In genomic region chr12:56337753-56338221, GRCh38 we compare ENCODE assay signal across 1 cellular context.
TF ChIP-seq lines count a peak whose summit lies in the region.

No MANE protein-coding gene starts in this region.

TF ChIP-seq in HepG2, 621 proteins besides CTCF, POLR2A, EP300 and RAD21:
- TF ChIP-seq CREB1 (IDR thresholded peaks at IDR 0.05): peak; percentile 90
- TF ChIP-seq CREB1 (CRISPR knock-in tag; IDR thresholded peaks at IDR 0.05): no peak
- no peak for TF ChIP-seq SMAD3 (CRISPR knock-in tag; IDR thresholded peaks at IDR 0.05)
- no peak for TF ChIP-seq ZNF407 (CRISPR knock-in tag; IDR thresholded peaks at IDR 0.05; ENCODE audit: not compliant biosample characterization)
- TF ChIP-seq, protein P1, sequence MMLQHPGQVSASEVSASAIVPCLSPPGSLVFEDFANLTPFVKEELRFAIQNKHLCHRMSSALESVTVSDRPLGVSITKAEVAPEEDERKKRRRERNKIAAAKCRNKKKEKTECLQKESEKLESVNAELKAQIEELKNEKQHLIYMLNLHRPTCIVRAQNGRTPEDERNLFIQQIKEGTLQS (CRISPR knock-in tag; IDR thresholded peaks at IDR 0.05): peak; percentile 64; the same call in 1 of the 2 replicates
- TF ChIP-seq ZNF557 (CRISPR knock-in tag; IDR thresholded peaks at IDR 0.05): no peak
- TF ChIP-seq ZSCAN20 (CRISPR knock-in tag; IDR thresholded peaks at IDR 0.05; ENCODE audit: borderline replicate concordance): no peak
- no peak for TF ChIP-seq RARG (CRISPR knock-in tag; IDR thresholded peaks at IDR 0.05; ENCODE audit: low read depth)
- peak; percentile 78 for TF ChIP-seq CEBPG (CRISPR knock-in tag; IDR thresholded peaks at IDR 0.05)
- TF ChIP-seq, protein P2, sequence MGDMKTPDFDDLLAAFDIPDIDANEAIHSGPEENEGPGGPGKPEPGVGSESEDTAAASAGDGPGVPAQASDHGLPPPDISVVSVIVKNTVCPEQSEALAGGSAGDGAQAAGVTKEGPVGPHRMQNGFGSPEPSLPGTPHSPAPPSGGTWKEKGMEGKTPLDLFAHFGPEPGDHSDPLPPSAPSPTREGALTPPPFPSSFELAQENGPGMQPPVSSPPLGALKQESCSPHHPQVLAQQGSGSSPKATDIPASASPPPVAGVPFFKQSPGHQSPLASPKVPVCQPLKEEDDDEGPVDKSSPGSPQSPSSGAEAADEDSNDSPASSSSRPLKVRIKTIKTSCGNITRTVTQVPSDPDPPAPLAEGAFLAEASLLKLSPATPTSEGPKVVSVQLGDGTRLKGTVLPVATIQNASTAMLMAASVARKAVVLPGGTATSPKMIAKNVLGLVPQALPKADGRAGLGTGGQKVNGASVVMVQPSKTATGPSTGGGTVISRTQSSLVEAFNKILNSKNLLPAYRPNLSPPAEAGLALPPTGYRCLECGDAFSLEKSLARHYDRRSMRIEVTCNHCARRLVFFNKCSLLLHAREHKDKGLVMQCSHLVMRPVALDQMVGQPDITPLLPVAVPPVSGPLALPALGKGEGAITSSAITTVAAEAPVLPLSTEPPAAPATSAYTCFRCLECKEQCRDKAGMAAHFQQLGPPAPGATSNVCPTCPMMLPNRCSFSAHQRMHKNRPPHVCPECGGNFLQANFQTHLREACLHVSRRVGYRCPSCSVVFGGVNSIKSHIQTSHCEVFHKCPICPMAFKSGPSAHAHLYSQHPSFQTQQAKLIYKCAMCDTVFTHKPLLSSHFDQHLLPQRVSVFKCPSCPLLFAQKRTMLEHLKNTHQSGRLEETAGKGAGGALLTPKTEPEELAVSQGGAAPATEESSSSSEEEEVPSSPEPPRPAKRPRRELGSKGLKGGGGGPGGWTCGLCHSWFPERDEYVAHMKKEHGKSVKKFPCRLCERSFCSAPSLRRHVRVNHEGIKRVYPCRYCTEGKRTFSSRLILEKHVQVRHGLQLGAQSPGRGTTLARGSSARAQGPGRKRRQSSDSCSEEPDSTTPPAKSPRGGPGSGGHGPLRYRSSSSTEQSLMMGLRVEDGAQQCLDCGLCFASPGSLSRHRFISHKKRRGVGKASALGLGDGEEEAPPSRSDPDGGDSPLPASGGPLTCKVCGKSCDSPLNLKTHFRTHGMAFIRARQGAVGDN (CRISPR knock-in tag; IDR thresholded peaks at IDR 0.05): no peak
- TF ChIP-seq, protein P3, sequence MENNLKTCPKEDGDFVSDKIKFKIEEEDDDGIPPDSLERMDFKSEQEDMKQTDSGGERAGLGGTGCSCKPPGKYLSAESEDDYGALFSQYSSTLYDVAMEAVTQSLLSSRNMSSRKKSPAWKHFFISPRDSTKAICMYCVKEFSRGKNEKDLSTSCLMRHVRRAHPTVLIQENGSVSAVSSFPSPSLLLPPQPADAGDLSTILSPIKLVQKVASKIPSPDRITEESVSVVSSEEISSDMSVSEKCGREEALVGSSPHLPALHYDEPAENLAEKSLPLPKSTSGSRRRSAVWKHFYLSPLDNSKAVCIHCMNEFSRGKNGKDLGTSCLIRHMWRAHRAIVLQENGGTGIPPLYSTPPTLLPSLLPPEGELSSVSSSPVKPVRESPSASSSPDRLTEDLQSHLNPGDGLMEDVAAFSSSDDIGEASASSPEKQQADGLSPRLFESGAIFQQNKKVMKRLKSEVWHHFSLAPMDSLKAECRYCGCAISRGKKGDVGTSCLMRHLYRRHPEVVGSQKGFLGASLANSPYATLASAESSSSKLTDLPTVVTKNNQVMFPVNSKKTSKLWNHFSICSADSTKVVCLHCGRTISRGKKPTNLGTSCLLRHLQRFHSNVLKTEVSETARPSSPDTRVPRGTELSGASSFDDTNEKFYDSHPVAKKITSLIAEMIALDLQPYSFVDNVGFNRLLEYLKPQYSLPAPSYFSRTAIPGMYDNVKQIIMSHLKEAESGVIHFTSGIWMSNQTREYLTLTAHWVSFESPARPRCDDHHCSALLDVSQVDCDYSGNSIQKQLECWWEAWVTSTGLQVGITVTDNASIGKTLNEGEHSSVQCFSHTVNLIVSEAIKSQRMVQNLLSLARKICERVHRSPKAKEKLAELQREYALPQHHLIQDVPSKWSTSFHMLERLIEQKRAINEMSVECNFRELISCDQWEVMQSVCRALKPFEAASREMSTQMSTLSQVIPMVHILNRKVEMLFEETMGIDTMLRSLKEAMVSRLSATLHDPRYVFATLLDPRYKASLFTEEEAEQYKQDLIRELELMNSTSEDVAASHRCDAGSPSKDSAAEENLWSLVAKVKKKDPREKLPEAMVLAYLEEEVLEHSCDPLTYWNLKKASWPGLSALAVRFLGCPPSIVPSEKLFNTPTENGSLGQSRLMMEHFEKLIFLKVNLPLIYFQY (CRISPR knock-in tag; IDR thresholded peaks at IDR 0.05; ENCODE audit: borderline replicate concordance): no peak
- TF ChIP-seq MTA1 (CRISPR knock-in tag; IDR thresholded peaks at IDR 0.05; ENCODE audit: borderline replicate concordance): no peak
- TF ChIP-seq, protein P4, sequence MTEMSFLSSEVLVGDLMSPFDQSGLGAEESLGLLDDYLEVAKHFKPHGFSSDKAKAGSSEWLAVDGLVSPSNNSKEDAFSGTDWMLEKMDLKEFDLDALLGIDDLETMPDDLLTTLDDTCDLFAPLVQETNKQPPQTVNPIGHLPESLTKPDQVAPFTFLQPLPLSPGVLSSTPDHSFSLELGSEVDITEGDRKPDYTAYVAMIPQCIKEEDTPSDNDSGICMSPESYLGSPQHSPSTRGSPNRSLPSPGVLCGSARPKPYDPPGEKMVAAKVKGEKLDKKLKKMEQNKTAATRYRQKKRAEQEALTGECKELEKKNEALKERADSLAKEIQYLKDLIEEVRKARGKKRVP (CRISPR knock-in tag; IDR thresholded peaks at IDR 0.05): peak in 1 of 2 experiments; percentile 88; a peak in 2 of 4 replicates
- TF ChIP-seq HMGA1 (CRISPR knock-in tag; conservative IDR thresholded peaks at IDR 0.05): no peak
- TF ChIP-seq ZKSCAN1 (IDR thresholded peaks at IDR 0.05; ENCODE audit: low read length): no peak
- no peak for TF ChIP-seq ZNF615 (CRISPR knock-in tag; IDR thresholded peaks at IDR 0.05; ENCODE audit: borderline replicate concordance)
- TF ChIP-seq CEBPB (IDR thresholded peaks at IDR 0.05; ENCODE audit: borderline replicate concordance, low read depth, low read length): peak; percentile 87
- TF ChIP-seq ZBTB1 (CRISPR knock-in tag; IDR thresholded peaks at IDR 0.05; ENCODE audit: borderline replicate concordance): no peak
- TF ChIP-seq ZNF746 (CRISPR knock-in tag; IDR thresholded peaks at IDR 0.05): no peak
- no peak for TF ChIP-seq ZNF792 (CRISPR knock-in tag; IDR thresholded peaks at IDR 0.05)
- TF ChIP-seq FOSL2 (CRISPR knock-in tag; IDR thresholded peaks at IDR 0.05): 0 out of 2 replicates have a peak, but pooled peaks have one; percentile 13
- TF ChIP-seq, protein P5, sequence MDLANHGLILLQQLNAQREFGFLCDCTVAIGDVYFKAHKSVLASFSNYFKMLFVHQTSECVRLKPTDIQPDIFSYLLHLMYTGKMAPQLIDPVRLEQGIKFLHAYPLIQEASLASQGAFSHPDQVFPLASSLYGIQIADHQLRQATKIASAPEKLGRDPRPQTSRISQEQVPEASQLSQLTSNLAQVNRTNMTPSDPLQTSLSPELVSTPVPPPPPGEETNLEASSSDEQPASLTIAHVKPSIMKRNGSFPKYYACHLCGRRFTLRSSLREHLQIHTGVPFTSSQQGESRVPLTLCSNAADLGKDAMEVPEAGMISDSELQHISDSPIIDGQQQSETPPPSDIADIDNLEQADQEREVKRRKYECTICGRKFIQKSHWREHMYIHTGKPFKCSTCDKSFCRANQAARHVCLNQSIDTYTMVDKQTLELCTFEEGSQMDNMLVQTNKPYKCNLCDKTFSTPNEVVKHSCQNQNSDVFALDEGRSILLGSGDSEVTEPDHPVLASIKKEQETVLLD (CRISPR knock-in tag; IDR thresholded peaks at IDR 0.05; ENCODE audit: low read depth): no peak
- peak; percentile 93 for TF ChIP-seq ATF7 (IDR thresholded peaks at IDR 0.05)
- no peak for TF ChIP-seq ATF7 (CRISPR knock-in tag; IDR thresholded peaks at IDR 0.05)
- TF ChIP-seq, protein P6, sequence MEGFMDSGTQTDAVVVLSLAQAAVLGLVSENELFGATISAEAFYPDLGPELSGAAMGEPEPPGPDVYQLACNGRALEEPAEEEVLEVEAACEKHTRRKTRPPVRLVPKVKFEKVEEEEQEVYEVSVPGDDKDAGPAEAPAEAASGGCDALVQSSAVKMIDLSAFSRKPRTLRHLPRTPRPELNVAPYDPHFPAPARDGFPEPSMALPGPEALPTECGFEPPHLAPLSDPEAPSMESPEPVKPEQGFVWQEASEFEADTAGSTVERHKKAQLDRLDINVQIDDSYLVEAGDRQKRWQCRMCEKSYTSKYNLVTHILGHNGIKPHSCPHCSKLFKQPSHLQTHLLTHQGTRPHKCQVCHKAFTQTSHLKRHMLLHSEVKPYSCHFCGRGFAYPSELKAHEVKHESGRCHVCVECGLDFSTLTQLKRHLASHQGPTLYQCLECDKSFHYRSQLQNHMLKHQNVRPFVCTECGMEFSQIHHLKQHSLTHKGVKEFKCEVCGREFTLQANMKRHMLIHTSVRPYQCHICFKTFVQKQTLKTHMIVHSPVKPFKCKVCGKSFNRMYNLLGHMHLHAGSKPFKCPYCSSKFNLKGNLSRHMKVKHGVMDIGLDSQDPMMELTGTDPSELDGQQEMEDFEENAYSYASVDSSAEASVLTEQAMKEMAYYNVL (CRISPR knock-in tag; IDR thresholded peaks at IDR 0.05; ENCODE audit: borderline replicate concordance): no peak
- TF ChIP-seq ZNF569 (CRISPR knock-in tag; IDR thresholded peaks at IDR 0.05; ENCODE audit: borderline replicate concordance): no peak
